ENCODE assay signal across 16 cellular contexts in genomic region chr4:151717271-151717670, GRCh38.
"Had no signal": no experiment of that assay in that cellular context is flagged by ENCODE, and none has a peak within 500 bp of the region (broad histone marks: within the 10 kb centered on the region; RNA-seq: fewer than 3 reads in every experiment).

No MANE protein-coding gene starts in this region.

- H3K27me3 ChIP-seq: left lung, ovary, thyroid gland, vagina had no signal

- H3K4me3 ChIP-seq: left lung, ovary, thyroid gland, vagina had no signal

- H3K9me3 ChIP-seq: left lung, ovary, thyroid gland, vagina had no signal

- DNase-seq: activated CD4-positive, alpha-beta memory T cell treated with anti-CD3 and anti-CD28 coated beads for 36 hours; activated naive CD8-positive, alpha-beta T cell treated with anti-CD3 and anti-CD28 coated beads, Interleukin-2, amount 10 ng/mL, durations not matched to agents 7 days and 5 days; activated T-cell treated with anti-CD3 and anti-CD28 coated beads, Interleukin-2, amount 50 U/mL, for 72 hours; central memory CD4-positive, alpha-beta T cell; cortex of kidney; effector memory CD4-positive, alpha-beta T cell; immature natural killer cell; left lung; ovary; stimulated activated CD4-positive, alpha-beta T cell treated with anti-CD3 and anti-CD28 coated beads, Interleukin-4, amount 100 ng/mL, for 24 hours; stimulated activated naive CD8-positive, alpha-beta T cell treated with anti-CD3 and anti-CD28 coated beads, Interleukin-15, amount 100 ng/mL, for 72 hours; T-cell; T1000; thyroid gland had no signal

- H3K36me3 ChIP-seq: ovary, thyroid gland, vagina had no signal

- FAIRE-seq: astrocyte had no signal

- H3K4me1 ChIP-seq: left lung, thyroid gland, vagina had no signal

- H3K27ac ChIP-seq: left lung, ovary, thyroid gland, vagina had no signal
